10 cellular contexts compared by ENCODE assay signal in genomic region chr1:111758373-111758772, GRCh38. TPM values are rescaled to one million over a fixed set of nuclear protein-coding genes. Genes with fewer than 3 reads are reported as not detected.
DNase-seq lines count a peak whose midpoint lies in the region; ATAC-seq and TF ChIP-seq lines count a peak whose summit lies in the region.
"Had no signal": no experiment of that assay in that cellular context is flagged by ENCODE, and none has a peak within 500 bp of the region (broad histone marks: within the 10 kb centered on the region; RNA-seq: fewer than 3 reads in every experiment).

No MANE protein-coding gene starts in this region.

- H3K9me3 Mint-ChIP-seq in GM23338 (peaks cover 4% of the 10 kb centered on the region; the same call in 1 of the 3 replicates), WTC11 (no peaks in the 10 kb centered on the region)

- POLR2A ChIA-PET in WTC11 (lab: Charles Lee), result interaction anchor here (0.7 kb wide), 1 partner anchor 564 kb away, joined by 3 read pairs; no protein-coding TSS in a partner anchor

- H3K27me3 ChIP-seq in GM23338 (ENCODE audit: insufficient read depth) (no peaks in the 10 kb centered on the region), lower lobe of right lung (ENCODE audit: low read depth) (no peaks in the 10 kb centered on the region)
- H3K27me3 ChIP-seq: SJCRH30 had no signal

- H3K36me3 Mint-ChIP-seq in GM23338 (ENCODE audit: low read depth), result peaks cover 60% of the 10 kb centered on the region
- peaks cover 40% of the 10 kb centered on the region for H3K36me3 Mint-ChIP-seq in WTC11

- CTCF ChIA-PET in WTC11 (lab: Charles Lee), result interaction anchor here (0.6 to 2.4 kb wide), 4 partner anchors 9 to 250 kb away, joined by 3 to 8 read pairs (median 4); no protein-coding TSS in a partner anchor

- H3K27ac ChIP-seq in GM23338 (ENCODE audit: low read depth), result no peak overlapping the region
- no peak overlapping the region for H3K27ac ChIP-seq in lower lobe of right lung
- H3K27ac ChIP-seq: SJCRH30 had no signal

- H3K27ac Mint-ChIP-seq in GM23338, result no peak overlapping the region; the same call in 1 of the 2 replicates
- H3K27ac Mint-ChIP-seq in WTC11, result peak overlapping the region; percentile 66; the same call in 1 of the 2 replicates

- H4K20me1 ChIP-seq in GM23338 (replicated peaks; ENCODE audit: insufficient read depth), result no peaks in the 10 kb centered on the region; the same call in 1 of the 2 replicates

- no peak overlapping the region for H3K4me3 ChIP-seq in GM23338
- no peak overlapping the region for H3K4me3 ChIP-seq in lower lobe of right lung
- H3K4me3 ChIP-seq: SJCRH30 had no signal

- peaks cover 13% of the 10 kb centered on the region for H3K27me3 Mint-ChIP-seq in GM23338 (ENCODE audit: insufficient read depth, low read depth, poor library complexity)
- no peaks in the 10 kb centered on the region; the same call in 1 of the 2 replicates for H3K27me3 Mint-ChIP-seq in WTC11 (ENCODE audit: low read depth)

- H3K9me3 ChIP-seq in lower lobe of right lung, result no peaks in the 10 kb centered on the region
- H3K9me3 ChIP-seq: SJCRH30 had no signal

- H3K4me3 Mint-ChIP-seq in GM23338, result peak overlapping the region; percentile 47
- peak overlapping the region; percentile 32 for H3K4me3 Mint-ChIP-seq in WTC11

- no peak overlapping the region for H3K4me2 ChIP-seq in GM23338

- DNase-seq in CD1c-positive myeloid dendritic cell (ENCODE audit: extremely low spot score) (peak; percentile 40), GM23338 (ENCODE audit: low spot score) (peak; percentile 43), WTC11 (ENCODE audit: low spot score) (no peak), left colon (no peak), lower lobe of right lung (no peak), NCI-H524 (lab: John Stamatoyannopoulos, UW) (no peak), NCI-H2029 treated with DMSO at 0.1 percent for 48 hours (lab: John Stamatoyannopoulos, UW) (no peak)
- no peak for DNase-seq in stimulated activated CD8-positive, alpha-beta memory T cell treated with anti-CD3 and anti-CD28 coated beads, Interleukin-4, amount 100 ng/mL, for 48 hours
- DNase-seq: NCI-H1048, SJCRH30 had no signal

- intact Hi-C loops in left colon (cut with DNase I, micrococcal nuclease) (no loop called here), lower lobe of right lung (cut with DNase I) (no loop called here)

- TF ChIP-seq CTCF in GM23338 (conservative IDR thresholded peaks at IDR 0.05; ENCODE audit: low read depth in 2 of 2), result peak; percentile 39 to 42
- TF ChIP-seq CTCF in WTC11 (IDR thresholded peaks at IDR 0.05), result no peak
- TF ChIP-seq CTCF in lower lobe of right lung (IDR thresholded peaks at IDR 0.05), result no peak

- H3K4me1 Mint-ChIP-seq in GM23338, result peaks cover 18% of the 10 kb centered on the region
- peaks cover 19% of the 10 kb centered on the region for H3K4me1 Mint-ChIP-seq in WTC11

- H3K36me3 ChIP-seq in GM23338 (ENCODE audit: insufficient read depth) (peaks cover 37% of the 10 kb centered on the region; the same call in 1 of the 2 replicates), lower lobe of right lung (peaks cover 53% of the 10 kb centered on the region)

- peaks cover 7% of the 10 kb centered on the region for H3K4me1 ChIP-seq in GM23338 (ENCODE audit: insufficient read depth)
- peaks cover 14% of the 10 kb centered on the region for H3K4me1 ChIP-seq in lower lobe of right lung

- H3F3A ChIP-seq in GM23338 (replicated peaks; ENCODE audit: low read depth), result 0 out of 2 replicates have a peak, but pooled peaks cover 3% of the 10 kb centered on the region

- no peaks in the 10 kb centered on the region for H3K9me2 ChIP-seq in GM23338 (ENCODE audit: insufficient read depth)

- no peak for ATAC-seq in GM23338
- no peak for ATAC-seq in WTC11
- ATAC-seq in left colon, result peak; percentile 38
- no peak for ATAC-seq in lower lobe of right lung

- H3K79me2 ChIP-seq in GM23338 (replicated peaks; ENCODE audit: insufficient read depth), result peaks cover 39% of the 10 kb centered on the region

- H2AFZ ChIP-seq in GM23338, result no peak overlapping the region

TF ChIP-seq in GM23338, 12 proteins besides CTCF, POLR2A, EP300 and RAD21 (continues in another document):
- TF ChIP-seq ZNF114 (CRISPR knock-in tag; IDR thresholded peaks at IDR 0.05) (no peak), REST (IDR thresholded peaks at IDR 0.05; ENCODE audit: unreplicated experiment) (no peak), EZH2 (IDR thresholded peaks at IDR 0.05; ENCODE audit: low read depth, unreplicated experiment) (no peak), ZNF331 (CRISPR knock-in tag; IDR thresholded peaks at IDR 0.05; ENCODE audit: low read depth) (no peak), POLR2AphosphoS5 (IDR thresholded peaks at IDR 0.05; ENCODE audit: low read depth) (no peak), EZH2phosphoT487 (IDR thresholded peaks at IDR 0.05; ENCODE audit: unreplicated experiment) (no peak)

TF ChIP-seq in WTC11, 78 proteins besides CTCF, POLR2A, EP300 and RAD21 (continues in another document):
- TF ChIP-seq ZNF138 (CRISPR knock-in tag; conservative IDR thresholded peaks at IDR 0.05) (no peak), IRF2 (CRISPR knock-in tag; IDR thresholded peaks at IDR 0.05; ENCODE audit: borderline replicate concordance, low read depth) (no peak), ZNF121 (CRISPR knock-in tag; IDR thresholded peaks at IDR 0.05) (no peak), AR (CRISPR knock-in tag; IDR thresholded peaks at IDR 0.05) (no peak), ARID4B (CRISPR knock-in tag; IDR thresholded peaks at IDR 0.05; ENCODE audit: borderline replicate concordance) (no peak), NFATC4 (CRISPR knock-in tag; IDR thresholded peaks at IDR 0.05) (no peak), ZNF396 (CRISPR knock-in tag; IDR thresholded peaks at IDR 0.05; ENCODE audit: borderline replicate concordance) (no peak)

RNA-seq across cellular contexts. Expression of gene DDX20, which starts 2.7 kb away (rescaled TPM):
- 38.3 and 54.4 TPM in 2 replicates for total RNA-seq in GM23338 (2014; rRNA removed; shearing (Covaris generic))
- 11.9 and 12.8 TPM in 2 replicates for polyA plus RNA-seq in GM23338 (2016; fragmentation: Nextera tagmentation; extraction: Ambion mirVana)
- total RNA-seq in WTC11 (2021) (15.0 to 19.3 TPM (median 17.9 TPM) in 3 replicates), left colon (1 to 10 TPM; 6.1 to 6.7 TPM), lower lobe of right lung (11.4 TPM)

RNA-seq across cellular contexts. Expression of gene INKA2, which starts 19.2 kb away (rescaled TPM):
- total RNA-seq in GM23338 (2014; rRNA removed; shearing (Covaris generic)), result 8.4 and 10.3 TPM in 2 replicates
- 2.8 and 3.7 TPM in 2 replicates for polyA plus RNA-seq in GM23338 (2016; fragmentation: Nextera tagmentation; extraction: Ambion mirVana)
- total RNA-seq in WTC11 (2021) (19.2 to 22.5 TPM (median 20.1 TPM) in 3 replicates), left colon (1 to 10 TPM; 3.2 to 6.2 TPM), lower lobe of right lung (14.7 TPM)

Comparison
In these comparisons a context has a peak if more than half of its experiments do, and no peak if none do; other contexts are left out.
1. DNase-seq: peak in CD1c-positive myeloid dendritic cell (single experiment) and GM23338 (single experiment); none in WTC11 (single experiment), left colon (0 of 2), lower lobe of right lung (single experiment), NCI-H524 (0 of 2), NCI-H2029 treated with DMSO at 0.1 percent for 48 hours (single experiment) and stimulated activated CD8-positive, alpha-beta memory T cell treated with anti-CD3 and anti-CD28 coated beads, Interleukin-4, amount 100 ng/mL, for 48 hours (single experiment).
2. CTCF ChIP-seq: peak in GM23338 (2 of 2); none in WTC11 (single experiment) and lower lobe of right lung (single experiment).